Comparison of ENCODE assay signal across 1 cellular context in genomic region chr15:37709669-37710068, GRCh38.
A peak's percentile ranks its signal among the peaks of the same experiment; 100 is the strongest.
TF ChIP-seq lines count a peak whose summit lies in the region.

No MANE protein-coding gene starts in this region.

TF ChIP-seq in HepG2, 621 proteins besides CTCF, POLR2A, EP300 and RAD21 (continued from another document and continues in another):
- peak; percentile 96 for TF ChIP-seq ZNF609 (CRISPR knock-in tag; IDR thresholded peaks at IDR 0.05; ENCODE audit: borderline replicate concordance)
- peak; percentile 50; the same call in 1 of the 2 replicates for TF ChIP-seq GATAD2A (CRISPR knock-in tag; IDR thresholded peaks at IDR 0.05)
- no peak for TF ChIP-seq SRY (CRISPR knock-in tag; IDR thresholded peaks at IDR 0.05)
- TF ChIP-seq ZNF891 (CRISPR knock-in tag; IDR thresholded peaks at IDR 0.05): no peak
- TF ChIP-seq ZNF205 (CRISPR knock-in tag; IDR thresholded peaks at IDR 0.05): no peak
- no peak for TF ChIP-seq ATF5 (CRISPR knock-in tag; IDR thresholded peaks at IDR 0.05; ENCODE audit: low read depth)
- no peak for TF ChIP-seq FOXK2 (IDR thresholded peaks at IDR 0.05)
- no peak for TF ChIP-seq NFRKB (IDR thresholded peaks at IDR 0.05)
- TF ChIP-seq ZFP37 (CRISPR knock-in tag; IDR thresholded peaks at IDR 0.05; ENCODE audit: borderline replicate concordance): no peak
- 0 out of 2 replicates have a peak, but pooled peaks have one; percentile 15 for TF ChIP-seq BCL6 (CRISPR knock-in tag; IDR thresholded peaks at IDR 0.05)
- TF ChIP-seq ZBTB39 (CRISPR knock-in tag; IDR thresholded peaks at IDR 0.05): no peak
- TF ChIP-seq PCBP1 (IDR thresholded peaks at IDR 0.05; ENCODE audit: borderline replicate concordance, low read depth, low read length): no peak
- TF ChIP-seq YEATS2 (CRISPR knock-in tag; IDR thresholded peaks at IDR 0.05; ENCODE audit: borderline replicate concordance): no peak
- TF ChIP-seq MAX (IDR thresholded peaks at IDR 0.05): no peak
- no peak for TF ChIP-seq ATRX (CRISPR knock-in tag; IDR thresholded peaks at IDR 0.05; ENCODE audit: borderline replicate concordance)
- no peak for TF ChIP-seq CBFB (CRISPR knock-in tag; IDR thresholded peaks at IDR 0.05)
- no peak for TF ChIP-seq ZNF773 (CRISPR knock-in tag; IDR thresholded peaks at IDR 0.05; ENCODE audit: borderline replicate concordance)
- TF ChIP-seq BCL3 (CRISPR knock-in tag; IDR thresholded peaks at IDR 0.05): no peak
- no peak for TF ChIP-seq FUBP1 (CRISPR knock-in tag; IDR thresholded peaks at IDR 0.05; ENCODE audit: borderline replicate concordance)
- no peak for TF ChIP-seq CHCHD3 (CRISPR knock-in tag; IDR thresholded peaks at IDR 0.05)
- no peak for TF ChIP-seq ZNF549 (CRISPR knock-in tag; IDR thresholded peaks at IDR 0.05)
- TF ChIP-seq ZNF879 (CRISPR knock-in tag; IDR thresholded peaks at IDR 0.05): no peak
- TF ChIP-seq CEBPG (CRISPR knock-in tag; IDR thresholded peaks at IDR 0.05): 0 out of 2 replicates have a peak, but pooled peaks have one; percentile 9
- TF ChIP-seq U2AF2 (IDR thresholded peaks at IDR 0.05; ENCODE audit: low read depth, low read length): no peak
- no peak for TF ChIP-seq ZNF781 (CRISPR knock-in tag; IDR thresholded peaks at IDR 0.05; ENCODE audit: borderline replicate concordance, not compliant biosample characterization)
- no peak for TF ChIP-seq ZNF431 (CRISPR knock-in tag; IDR thresholded peaks at IDR 0.05; ENCODE audit: borderline replicate concordance, low read depth)
- TF ChIP-seq TBX3 (IDR thresholded peaks at IDR 0.05; ENCODE audit: borderline replicate concordance): peak; percentile 84; the same call in 1 of the 2 replicates
- TF ChIP-seq ZNF512B (CRISPR knock-in tag; IDR thresholded peaks at IDR 0.05; ENCODE audit: borderline replicate concordance): no peak
- TF ChIP-seq SOX5 (CRISPR knock-in tag; IDR thresholded peaks at IDR 0.05; ENCODE audit: borderline replicate concordance): peak; percentile 60; the same call in 1 of the 2 replicates
- no peak for TF ChIP-seq KDM3A (CRISPR knock-in tag; IDR thresholded peaks at IDR 0.05; ENCODE audit: low read depth)
- TF ChIP-seq NR2F6 (IDR thresholded peaks at IDR 0.05): peak; percentile 87
- no peak for TF ChIP-seq NR2F6 (CRISPR knock-in tag; IDR thresholded peaks at IDR 0.05)
- TF ChIP-seq ZNF512 (CRISPR knock-in tag; IDR thresholded peaks at IDR 0.05): no peak
- TF ChIP-seq HHEX (CRISPR knock-in tag; IDR thresholded peaks at IDR 0.05): peak; percentile 98
